8 cellular contexts compared by ENCODE assay signal in genomic region chr3:138180375-138181029, GRCh38. TPM values are rescaled to one million over a fixed set of nuclear protein-coding genes. Genes with fewer than 3 reads are reported as not detected.
DNase-seq lines count a peak whose midpoint lies in the region; ATAC-seq and TF ChIP-seq lines count a peak whose summit lies in the region.

No MANE protein-coding gene starts in this region.

- H3K4me3 ChIP-seq in esophagus squamous epithelium (no peak overlapping the region), trophoblast cell (ENCODE audit: low read depth, low read length) (no peak overlapping the region)

- no peak overlapping the region for H3K4me3 Mint-ChIP-seq in T-cell

- POLR2A ChIA-PET in T-cell (lab: Charles Lee), result no interaction called here

- intact Hi-C loops in esophagus squamous epithelium (cut with DNase I), result no loop called here

- no peaks in the 10 kb centered on the region for H3K9me3 Mint-ChIP-seq in T-cell

- H2BK5ac ChIP-seq in trophoblast cell (ENCODE audit: low read depth, low read length, poor library complexity), result no peak overlapping the region

- ATAC-seq in HG02678 (IDR thresholded peaks at IDR 0.05; ENCODE audit: unreplicated experiment), result peak; percentile 79
- ATAC-seq in T-cell (replicated peaks in 1 of 4), result peak; percentile 86 to 95 (median 89)

- no peaks in the 10 kb centered on the region for H3K36me3 Mint-ChIP-seq in T-cell

- H3K27ac Mint-ChIP-seq in T-cell, result no peak overlapping the region

- H3K14ac ChIP-seq in trophoblast cell (ENCODE audit: low read length), result no peak overlapping the region

- H3K36me3 ChIP-seq in esophagus squamous epithelium (no peaks in the 10 kb centered on the region), trophoblast cell (ENCODE audit: control insufficient read depth in 1 of 2, insufficient read depth in 2 of 2, low read length in 2 of 2) (no peaks in the 10 kb centered on the region)

- H3K4me1 ChIP-seq in esophagus squamous epithelium (peaks cover 0 to under 1% (median 0%) of the 10 kb centered on the region in 3 donors), trophoblast cell (ENCODE audit: control insufficient read depth in 1 of 2, insufficient read depth in 2 of 2, low read length in 2 of 2) (no peaks in the 10 kb centered on the region)

- DNase-seq in stimulated activated CD4-positive, alpha-beta T cell treated with anti-CD3 and anti-CD28 coated beads, Interleukin-15, amount 100 ng/mL, for 24 hours, result peak; percentile 22
- DNase-seq in stimulated activated CD4-positive, alpha-beta T cell treated with anti-CD3 and anti-CD28 coated beads, Interleukin-2, amount 100 ng/mL, for 48 hours, result no peak
- DNase-seq in NCI-H146 treated with DMSO at 0.1 percent for 48 hours (lab: John Stamatoyannopoulos, UW; ENCODE audit: unreplicated experiment) (peak; percentile 89), T-cell (peak in 23 of 34 experiments; percentile 5 to 34 (median 17)), esophagus squamous epithelium (lab: John Stamatoyannopoulos, UW) (no peak), trophoblast cell (peak; percentile 27 to 47)
- DNase-seq in stimulated activated CD4-positive, alpha-beta T cell treated with anti-CD3 and anti-CD28 coated beads, Interleukin-2, amount 100 ng/mL, for 24 hours, result no peak

- no peak overlapping the region for H3K4ac ChIP-seq in trophoblast cell (ENCODE audit: low read depth, low read length)

- H3K27me3 ChIP-seq in esophagus squamous epithelium, result peaks cover 0 to 11% (median 0%) of the 10 kb centered on the region in 4 donors
- H3K27me3 ChIP-seq in trophoblast cell (ENCODE audit: insufficient read depth, low read length), result no peaks in the 10 kb centered on the region

- H3K79me1 ChIP-seq in trophoblast cell (ENCODE audit: low read length), result no peaks in the 10 kb centered on the region

- H4K91ac ChIP-seq in trophoblast cell (ENCODE audit: low read depth, low read length), result no peak overlapping the region

- H3K4me2 ChIP-seq in trophoblast cell (ENCODE audit: low read length), result no peak overlapping the region

- H2BK12ac ChIP-seq in trophoblast cell (ENCODE audit: low read length), result no peak overlapping the region

- CTCF ChIA-PET in T-cell (lab: Charles Lee), result interaction anchor here (0.6 to 1.1 kb wide), 5 partner anchors 55 to 735 kb away, joined by 3 read pairs; no protein-coding TSS in a partner anchor

- H3K27me3 Mint-ChIP-seq in T-cell, result peaks cover 7 to 16% of the 10 kb centered on the region in 2 donors

- TF ChIP-seq CTCF in esophagus squamous epithelium (IDR thresholded peaks at IDR 0.05), result peak in 4 of 6 experiments; percentile 24 to 54 (median 36)

- H4K8ac ChIP-seq in trophoblast cell (ENCODE audit: low read depth, low read length), result no peak overlapping the region

- H3K9ac ChIP-seq in trophoblast cell (ENCODE audit: low read length), result no peak overlapping the region

- no peak overlapping the region for H3K18ac ChIP-seq in trophoblast cell (ENCODE audit: low read length)

- 6 to 9% methylated on average over 2 of the region's 2 CpGs for WGBS in esophagus squamous epithelium, 2 donors
- no CpG with 5 or more reads among the region's 2 CpGs for WGBS in trophoblast cell (ENCODE audit: extremely low coverage, insufficient coverage, insufficient read length)

- H3K9me3 ChIP-seq in esophagus squamous epithelium (no peaks in the 10 kb centered on the region), trophoblast cell (ENCODE audit: insufficient read depth, low read depth, low read length) (no peaks in the 10 kb centered on the region)

- H4K12ac ChIP-seq in trophoblast cell (ENCODE audit: low read depth, low read length), result no peak overlapping the region

- no peak overlapping the region for H3K27ac ChIP-seq in esophagus squamous epithelium
- no peak overlapping the region for H3K27ac ChIP-seq in trophoblast cell (ENCODE audit: low read depth, low read length)

- H2AFZ ChIP-seq in trophoblast cell (ENCODE audit: insufficient read depth, low read length, poor library complexity), result no peak overlapping the region

- no peak overlapping the region for H2BK120ac ChIP-seq in trophoblast cell (ENCODE audit: insufficient read depth, low read length, poor library complexity)

- no peak overlapping the region for H3K23ac ChIP-seq in trophoblast cell (ENCODE audit: low read length)

- TF ChIP-seq POLR2A in esophagus squamous epithelium (IDR thresholded peaks at IDR 0.05), result no peak

- H3K79me2 ChIP-seq in trophoblast cell (ENCODE audit: control insufficient read depth, insufficient read depth, low read length, poor library complexity), result no peaks in the 10 kb centered on the region

- no peak overlapping the region for H2AK5ac ChIP-seq in trophoblast cell (ENCODE audit: low read length)

- peaks cover 0 to 14% (median 3%) of the 10 kb centered on the region in 3 donors for H3K4me1 Mint-ChIP-seq in T-cell

RNA-seq across cellular contexts. Expression of gene DBR1, which starts 5.8 kb away (rescaled TPM):
- total RNA-seq in T-cell, result 10 to 100 TPM; 13.1 to 32.2 (median 27.2) TPM
- total RNA-seq in esophagus squamous epithelium, result 10 to 100 TPM in 3 of 4 donors, 1 to 10 TPM in 1; 8.1 to 15.3 (median 11.0) TPM
- polyA plus RNA-seq in trophoblast cell (2013), result 8.9 and 9.4 TPM in 2 replicates

RNA-seq across cellular contexts. Expression of gene ARMC8, which starts 6.6 kb away (rescaled TPM):
- total RNA-seq in T-cell (10 to 100 TPM; 55.0 to 79.8 (median 58.6) TPM), esophagus squamous epithelium (10 to 100 TPM; 29.7 to 59.3 (median 34.6) TPM)
- polyA plus RNA-seq in trophoblast cell (2013), result 29.9 and 30.3 TPM in 2 replicates

RNA-seq across cellular contexts. Expression of gene A4GNT, which starts 48.3 kb away (rescaled TPM):
- total RNA-seq in T-cell (not detected), esophagus squamous epithelium (not detected)
- polyA plus RNA-seq in trophoblast cell (2013), result not detected in 2 replicates

Comparison
In these comparisons a context has a peak if more than half of its experiments do, and no peak if none do; other contexts are left out.
1. DNase-seq: peak in stimulated activated CD4-positive, alpha-beta T cell treated with anti-CD3 and anti-CD28 coated beads, Interleukin-15, amount 100 ng/mL, for 24 hours (single experiment), NCI-H146 treated with DMSO at 0.1 percent for 48 hours (single experiment), T-cell (23 of 34) and trophoblast cell (2 of 2); none in stimulated activated CD4-positive, alpha-beta T cell treated with anti-CD3 and anti-CD28 coated beads, Interleukin-2, amount 100 ng/mL, for 48 hours (0 of 2), esophagus squamous epithelium (single experiment) and stimulated activated CD4-positive, alpha-beta T cell treated with anti-CD3 and anti-CD28 coated beads, Interleukin-2, amount 100 ng/mL, for 24 hours (0 of 2).